In the genomic region with DNA sequence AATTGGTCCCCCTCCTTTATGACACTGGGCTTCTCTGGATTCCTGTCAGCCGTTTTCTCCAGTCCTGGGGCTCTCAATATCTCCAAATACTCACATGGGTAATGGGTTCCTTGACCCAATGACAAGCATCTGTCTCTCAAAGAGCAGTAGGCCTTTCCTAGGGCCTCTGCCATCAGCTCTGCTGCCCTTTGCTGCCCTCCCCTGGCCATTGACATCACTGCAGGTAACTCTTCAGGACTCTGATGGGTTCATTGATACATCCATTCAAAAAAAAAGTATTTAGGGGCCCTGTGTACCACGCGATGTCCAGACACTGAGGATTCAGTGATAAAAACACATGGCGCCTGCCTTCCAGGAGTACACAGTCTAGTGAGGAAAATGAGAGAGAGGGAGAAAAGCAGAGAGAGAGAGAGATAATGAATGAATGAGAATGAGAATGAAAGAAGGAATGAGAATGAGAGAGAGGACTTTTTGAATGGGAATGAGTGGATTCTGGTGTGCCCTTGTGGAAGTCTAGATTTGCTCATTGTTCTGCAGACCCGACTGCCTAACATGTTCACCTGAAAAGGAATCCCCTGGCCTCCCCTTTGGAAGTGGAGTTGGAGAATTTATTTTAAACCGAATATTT, we compare ENCODE assay signal across 8 cellular contexts. TPM values are rescaled to one million over a fixed set of nuclear protein-coding genes. Genes with fewer than 3 reads are reported as not detected.
DNase-seq lines count a peak whose midpoint lies in the region; ATAC-seq and TF ChIP-seq lines count a peak whose summit lies in the region.

No MANE protein-coding gene starts in this region.

- H3K9me2 ChIP-seq in SK-N-SH = no peaks in the 10 kb centered on the region

- H3K36me3 ChIP-seq in SK-N-SH (replicated peaks in 1 of 2; ENCODE audit: control insufficient read depth in 1 of 2, insufficient read depth in 2 of 2, low read length in 1 of 2) = no peaks in the 10 kb centered on the region
- no peaks in the 10 kb centered on the region for H3K36me3 ChIP-seq in heart left ventricle
- H3K36me3 ChIP-seq in psoas muscle (ENCODE audit: insufficient read depth in 1 of 2, low read depth in 1 of 2) = peaks cover 0 to 13% of the 10 kb centered on the region in 2 donors
- no peaks in the 10 kb centered on the region for H3K36me3 ChIP-seq in aorta (ENCODE audit: control insufficient read depth in 1 of 2, insufficient read depth in 2 of 2, low read length in 1 of 2)

- 12% methylated on average over 6 of the region's 6 CpGs for WGBS in SK-N-SH (ENCODE audit: low lambda C conversion rate)
- 33 to 41% (median 34%) methylated on average over 6 of the region's 6 CpGs for WGBS in heart left ventricle, 4 donors
- WGBS in psoas muscle, 3 donors = 31 to 34% (median 31%) methylated on average over 6 of the region's 6 CpGs
- 30 to 33% methylated on average over 6 of the region's 6 CpGs for WGBS in aorta, 2 donors

- peak; percentile 89 for ATAC-seq in GM21381 (IDR thresholded peaks at IDR 0.05; ENCODE audit: unreplicated experiment)
- peak in 3 of 4 donors; percentile 76 to 83 (median 82) for ATAC-seq in heart left ventricle
- peak in 3 of 4 donors; percentile 70 to 87 (median 83) for ATAC-seq in psoas muscle
- ATAC-seq in aorta (ENCODE audit: low FRiP score) = peak; percentile 69

- no peak for TF ChIP-seq POLR2A in heart left ventricle (IDR thresholded peaks at IDR 0.05)

- peak; percentile 94 for TF ChIP-seq RAD21 in SK-N-SH (IDR thresholded peaks at IDR 0.05; ENCODE audit: low read length)

- H3K4me1 ChIP-seq in SK-N-SH (ENCODE audit: control insufficient read depth in 1 of 2, insufficient read depth in 2 of 2, low read depth in 1 of 2, low read length in 1 of 2) (no peaks in the 10 kb centered on the region), heart left ventricle (peaks cover 0 to 11% (median 0%) of the 10 kb centered on the region in 12 donors), psoas muscle (no peaks in the 10 kb centered on the region), aorta (ENCODE audit: control insufficient read depth in 1 of 2, insufficient read depth in 2 of 2, low read length in 2 of 2) (no peaks in the 10 kb centered on the region)

- no peak overlapping the region for H2AFZ ChIP-seq in SK-N-SH (ENCODE audit: low read depth)

- DNase-seq in EH (ENCODE audit: low read depth) = peak; percentile 60
- DNase-seq in HPDE6-E6E7 (ENCODE audit: extremely low spot score) = peak; percentile 34
- peak; percentile 67 for DNase-seq in SK-N-SH
- DNase-seq in activated naive CD4-positive, alpha-beta T cell treated with anti-CD3 and anti-CD28 coated beads, Interleukin-2, amount 50 U/mL, for 16 hours = peak; percentile 68
- peak; percentile 51 to 81 (median 64) for DNase-seq in heart left ventricle
- DNase-seq in psoas muscle = peak; percentile 67 to 81
- DNase-seq in aorta = peak; percentile 75 to 86

- no peak overlapping the region for H3K4me2 ChIP-seq in SK-N-SH

- POLR2A ChIA-PET in SK-N-SH (lab: Yijun Ruan, JAX) = no interaction called here

- no peaks in the 10 kb centered on the region for H3F3A ChIP-seq in SK-N-SH (replicated peaks; ENCODE audit: insufficient read depth)

- no peaks in the 10 kb centered on the region for H3K79me2 ChIP-seq in SK-N-SH (ENCODE audit: insufficient read depth)

- intact Hi-C loops in heart left ventricle (cut with DNase I) = loop anchor here in 9 of 10 donors (2.0 to 10.0 kb wide), 8 partner anchors 88 to 348 kb away; no protein-coding TSS in a partner anchor
- intact Hi-C loops in psoas muscle (cut with DNase I) = loop anchor here (2.0 to 10.0 kb wide), 3 partner anchors 212 to 345 kb away; no protein-coding TSS in a partner anchor
- intact Hi-C loops in aorta (cut with DNase I) = loop anchor here in 1 of 2 donors (10.0 kb wide), 2 partner anchors 348 to 618 kb away; no protein-coding TSS in a partner anchor

- H3K9me3 ChIP-seq in SK-N-SH (no peaks in the 10 kb centered on the region), heart left ventricle (no peaks in the 10 kb centered on the region), psoas muscle (no peaks in the 10 kb centered on the region), aorta (ENCODE audit: control insufficient read depth, low read length) (no peaks in the 10 kb centered on the region)

- H3K4me3 ChIP-seq in SK-N-SH (ENCODE audit: low read depth in 2 of 2, low read length in 1 of 2) (peak overlapping the region in 1 of 2 experiments; percentile 19; a peak in 1 of 4 replicates), heart left ventricle (no peak overlapping the region), psoas muscle (no peak overlapping the region), aorta (ENCODE audit: low read length in 2 of 2) (no peak overlapping the region)

- CTCF ChIA-PET in SK-N-SH (lab: Yijun Ruan, JAX) = interaction anchor here (0.6 to 7.1 kb wide), 61 partner anchors 9 to 609 kb away, joined by 3 to 95 read pairs (median 4); no protein-coding TSS in a partner anchor

- TF ChIP-seq EP300 in SK-N-SH (IDR thresholded peaks at IDR 0.05; ENCODE audit: borderline replicate concordance in 1 of 2, low read depth in 1 of 2, low read length in 1 of 2) = no peak

- TF ChIP-seq CTCF in SK-N-SH (IDR thresholded peaks at IDR 0.05) (peak; percentile 87), heart left ventricle (IDR thresholded peaks at IDR 0.05) (peak; percentile 72 to 91 (median 82)), psoas muscle (IDR thresholded peaks at IDR 0.05) (peak; percentile 81)

- H3K9ac ChIP-seq in SK-N-SH = no peak overlapping the region

- no peaks in the 10 kb centered on the region for H4K20me1 ChIP-seq in SK-N-SH (ENCODE audit: insufficient read depth)

- H3K27me3 ChIP-seq in SK-N-SH (ENCODE audit: insufficient read depth) (no peaks in the 10 kb centered on the region), heart left ventricle (peaks cover 0 to 2% (median 0%) of the 10 kb centered on the region in 9 donors), psoas muscle (ENCODE audit: insufficient read depth in 3 of 3, low read length in 2 of 3) (no peaks in the 10 kb centered on the region), aorta (ENCODE audit: control insufficient read depth in 1 of 2, insufficient read depth in 2 of 2, low read length in 1 of 2) (no peaks in the 10 kb centered on the region)

- H3K27ac ChIP-seq in SK-N-SH (ENCODE audit: low read depth in 2 of 2, low read length in 1 of 2) (no peak overlapping the region), heart left ventricle (no peak overlapping the region), psoas muscle (no peak overlapping the region), aorta (ENCODE audit: low read depth in 1 of 2, low read length in 2 of 2) (no peak overlapping the region)

TF ChIP-seq in SK-N-SH, 30 proteins besides CTCF, POLR2A, EP300 and RAD21:
- TF ChIP-seq, protein P1, sequence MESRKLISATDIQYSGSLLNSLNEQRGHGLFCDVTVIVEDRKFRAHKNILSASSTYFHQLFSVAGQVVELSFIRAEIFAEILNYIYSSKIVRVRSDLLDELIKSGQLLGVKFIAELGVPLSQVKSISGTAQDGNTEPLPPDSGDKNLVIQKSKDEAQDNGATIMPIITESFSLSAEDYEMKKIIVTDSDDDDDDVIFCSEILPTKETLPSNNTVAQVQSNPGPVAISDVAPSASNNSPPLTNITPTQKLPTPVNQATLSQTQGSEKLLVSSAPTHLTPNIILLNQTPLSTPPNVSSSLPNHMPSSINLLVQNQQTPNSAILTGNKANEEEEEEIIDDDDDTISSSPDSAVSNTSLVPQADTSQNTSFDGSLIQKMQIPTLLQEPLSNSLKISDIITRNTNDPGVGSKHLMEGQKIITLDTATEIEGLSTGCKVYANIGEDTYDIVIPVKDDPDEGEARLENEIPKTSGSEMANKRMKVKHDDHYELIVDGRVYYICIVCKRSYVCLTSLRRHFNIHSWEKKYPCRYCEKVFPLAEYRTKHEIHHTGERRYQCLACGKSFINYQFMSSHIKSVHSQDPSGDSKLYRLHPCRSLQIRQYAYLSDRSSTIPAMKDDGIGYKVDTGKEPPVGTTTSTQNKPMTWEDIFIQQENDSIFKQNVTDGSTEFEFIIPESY (IDR thresholded peaks at IDR 0.05; ENCODE audit: borderline replicate concordance, low read depth) = no peak
- peak; percentile 85 for TF ChIP-seq SMC3 (IDR thresholded peaks at IDR 0.05; ENCODE audit: low read depth, low read length)

RNA-seq across cellular contexts. Expression of a gene that starts 42.6 kb away (rescaled TPM):
- polyA plus RNA-seq in SK-N-SH (2012; rRNA removed) = not detected in 2 replicates
- 0.04 TPM in 1 of 2 replicates, not detected in the other for polyA plus RNA-seq in SK-N-SH (2012; cell fraction: cytosol; rRNA removed)
- polyA plus RNA-seq in SK-N-SH (2012; cell fraction: nucleus; rRNA removed) = 0.02 TPM in 1 of 2 replicates, not detected in the other
- total RNA-seq in heart left ventricle = 10 to 100 TPM in 1 of 9 donors, 1 to 10 TPM in 8; 1.7 to 17.9 (median 4.7) TPM
- polyA plus RNA-seq in heart left ventricle = 1 to 10 TPM; 1.8 to 2.6 TPM
- 1 to 10 TPM; 1.1 to 7.2 (median 1.6) TPM for total RNA-seq in psoas muscle
- polyA plus RNA-seq in psoas muscle = 1 to 10 TPM in 2 of 3 donors, under 1 TPM in 1; 0.81 to 1.5 (median 1.1) TPM
- total RNA-seq in aorta = 10 to 100 TPM; 13.2 to 41.0 TPM
- polyA plus RNA-seq in aorta = 10 to 100 TPM in 1 of 2 donors, 1 to 10 TPM in 1; 4.9 to 22.9 TPM
